ENCODE assay signal across 12 cellular contexts in genomic region chr7:42883950-42884349, GRCh38. TPM values are rescaled to one million over a fixed set of nuclear protein-coding genes. Genes with fewer than 3 reads are reported as not detected.
A peak's percentile ranks its signal among the peaks of the same experiment; 100 is the strongest.
DNase-seq lines count a peak whose midpoint lies in the region; ATAC-seq, FAIRE-seq and TF ChIP-seq lines count a peak whose summit lies in the region.
"Had no signal": no experiment of that assay in that cellular context is flagged by ENCODE, and none has a peak within 500 bp of the region (broad histone marks: within the 10 kb centered on the region; RNA-seq: fewer than 3 reads in every experiment).

No MANE protein-coding gene starts in this region.

- no peak overlapping the region for H3K4me3 ChIP-seq in GM12878
- H3K4me3 ChIP-seq in pancreas, result no peak overlapping the region
- H3K4me3 ChIP-seq: skin epidermis had no signal

- no peaks in the 10 kb centered on the region for H3K9me3 Mint-ChIP-seq in endothelial cell (ENCODE audit: unreplicated experiment)

- no peak overlapping the region for H3K4me3 Mint-ChIP-seq in endothelial cell (ENCODE audit: unreplicated experiment)

- in situ Hi-C loops in GM12878 (cut with MboI), result no loop called here

- WGBS in GM12878 (ENCODE audit: insufficient coverage, insufficient replicate concordance, low lambda C conversion rate, missing lambda C conversion rate), result 51% methylated on average over 6 of the region's 6 CpGs
- WGBS in pancreas, 2 donors, result 89 to 93% methylated on average over 6 of the region's 6 CpGs

- no peaks in the 10 kb centered on the region for H3K79me2 ChIP-seq in GM12878 (ENCODE audit: control insufficient read depth, insufficient read depth, low read length)

- H3K27me3 ChIP-seq in GM12878 (replicated peaks in 1 of 2; ENCODE audit: control insufficient read depth in 2 of 2, insufficient read depth in 2 of 2, low read length in 1 of 2) (peaks cover 0 to 1% of the 10 kb centered on the region in 2 experiments; a peak in 2 of 4 replicates), pancreas (no peaks in the 10 kb centered on the region)

- BruUV-seq in GM12878 (replicated peaks; lab: Mats Ljungman, UMichigan), result no TSS peak

- TF ChIP-seq CTCF in GM12878 (IDR thresholded peaks at IDR 0.05 in 2 of 3, conservative IDR thresholded peaks at IDR 0.05 in 1 of 3; ENCODE audit: control insufficient read depth in 2 of 3, extremely low read depth in 1 of 3, insufficient read depth in 1 of 3, low read depth in 3 of 3, low read length in 3 of 3) (no peak), endothelial cell (IDR thresholded peaks at IDR 0.05; ENCODE audit: unreplicated experiment) (no peak), pancreas (IDR thresholded peaks at IDR 0.05) (no peak)

- SMC1A ChIA-PET in GM12878 (lab: Charles Lee; ENCODE audit: uncharacterized antibody, unreplicated experiment), result no interaction called here

- no peak overlapping the region for H3K9ac ChIP-seq in GM12878 (ENCODE audit: control insufficient read depth, insufficient read depth, low read length)

- H2AFZ ChIP-seq in GM12878 (ENCODE audit: control insufficient read depth, low read depth, low read length), result no peak overlapping the region

- peaks cover 10% of the 10 kb centered on the region for H3K4me1 Mint-ChIP-seq in endothelial cell (ENCODE audit: unreplicated experiment)

- DNase-seq in NCI-H2107 treated with DMSO at 0.1 percent for 48 hours (lab: John Stamatoyannopoulos, UW; ENCODE audit: unreplicated experiment) (peak; percentile 9), NCI-H2107 (lab: John Stamatoyannopoulos, UW) (no peak), HK-2 (ENCODE audit: unreplicated experiment) (peak; percentile 65), GM12878 (ENCODE audit: low read depth, low spot score) (no peak), renal cortical epithelial cell (ENCODE audit: low read depth) (peak; percentile 92), endothelial cell (ENCODE audit: low spot score) (no peak), pancreas (no peak), NCI-H510A treated with DMSO at 0.1 percent for 48 hours (lab: John Stamatoyannopoulos, UW) (no peak)
- DNase-seq: activated T-cell treated with anti-CD3 and anti-CD28 coated beads, Interleukin-2, amount 50 U/mL, for 1 hour; islet precursor cell; KBM-7 had no signal

- CTCF ChIA-PET in GM12878 (lab: Yijun Ruan, JAX), result interaction anchor here (0.6 kb wide), 1 partner anchor 28 kb away, joined by 3 read pairs; no protein-coding TSS in a partner anchor

- H3K27ac ChIP-seq in GM12878 (ENCODE audit: control insufficient read depth, insufficient read depth), result no peak overlapping the region
- H3K27ac ChIP-seq in pancreas, result no peak overlapping the region
- H3K27ac ChIP-seq: skin epidermis had no signal

- RAD21 ChIA-PET in GM12878 (lab: Charles Lee; ENCODE audit: unreplicated experiment), result no interaction called here

- H3K4me1 ChIP-seq in GM12878 (ENCODE audit: control insufficient read depth, insufficient read depth, low read length) (no peaks in the 10 kb centered on the region; the same call in 1 of the 2 replicates), pancreas (peaks cover 5 to 7% (median 7%) of the 10 kb centered on the region in 3 donors)

- FAIRE-seq in GM12878 (lab: Jason Lieb, UNC) (no peak), pancreas (lab: Jason Lieb, UNC) (no peak)

- intact Hi-C loops in GM12878 (cut with micrococcal nuclease; ENCODE audit: unreplicated experiment), result no loop called here
- intact Hi-C loops in pancreas (cut with DNase I), result no loop called here

- TF ChIP-seq RAD21 in GM12878 (IDR thresholded peaks at IDR 0.05; ENCODE audit: insufficient read depth, low read depth, low read length), result no peak

- POLR2A ChIA-PET in GM12878 (lab: Charles Lee), result no interaction called here

- no peaks in the 10 kb centered on the region for H3K36me3 Mint-ChIP-seq in endothelial cell (ENCODE audit: low read depth, unreplicated experiment)

- TF ChIP-seq EP300 in GM12878 (IDR thresholded peaks at IDR 0.05; ENCODE audit: borderline replicate concordance in 1 of 2, control insufficient read depth in 1 of 2, low read depth in 2 of 2, low read length in 2 of 2), result no peak

- no peak overlapping the region for H3K27ac Mint-ChIP-seq in endothelial cell (ENCODE audit: unreplicated experiment)

- H3K36me3 ChIP-seq in GM12878 (ENCODE audit: control insufficient read depth in 2 of 2, insufficient read depth in 2 of 2, low read length in 1 of 2) (no peaks in the 10 kb centered on the region), pancreas (no peaks in the 10 kb centered on the region)

- no peaks in the 10 kb centered on the region for H3K9me3 ChIP-seq in GM12878 (replicated peaks; ENCODE audit: control insufficient read depth, insufficient read depth, low read length)
- no peaks in the 10 kb centered on the region for H3K9me3 ChIP-seq in pancreas

- H4K20me1 ChIP-seq in GM12878 (ENCODE audit: control insufficient read depth, insufficient read depth), result no peaks in the 10 kb centered on the region

- H3K4me2 ChIP-seq in GM12878 (ENCODE audit: control insufficient read depth, insufficient read depth), result no peak overlapping the region

- no peak for TF ChIP-seq POLR2A in GM12878 (IDR thresholded peaks at IDR 0.05; ENCODE audit: low read depth, low read length)

- ATAC-seq in GM12878, result peak; percentile 52
- ATAC-seq in pancreas, result no peak

- H3K27me3 Mint-ChIP-seq in endothelial cell (ENCODE audit: unreplicated experiment), result no peaks in the 10 kb centered on the region

TF ChIP-seq in GM12878, 131 proteins besides CTCF, POLR2A, EP300 and RAD21 (continues in another document):
- TF ChIP-seq HCFC1 (IDR thresholded peaks at IDR 0.05; ENCODE audit: low read length) (no peak), IKZF1 (conservative IDR thresholded peaks at IDR 0.05) (no peak)

RNA-seq across cellular contexts. Expression of gene C7orf25, which starts 27.9 kb away (rescaled TPM):
- 17.2 and 18.2 TPM in 2 replicates for total RNA-seq in GM12878 (2013; cell fraction: nucleolus; rRNA removed)
- total RNA-seq in GM12878 (2014; rRNA removed), result 1.4 and 3.5 TPM in 2 replicates
- total RNA-seq in GM12878 (2014; rRNA removed; fragmentation: Illumina TruSeq; extraction: Trizol), result 1.9 and 2.2 TPM in 2 replicates
- total RNA-seq in GM12878 (2021), result 3.2 and 3.6 TPM in 2 replicates
- 0.49 TPM for polyA plus RNA-seq in GM12878 (2011; ENCODE audit: low read depth)
- 1.0 and 2.0 TPM in 2 replicates for polyA plus RNA-seq in GM12878 (2011; rRNA removed)
- 0.55 and 0.87 TPM in 2 replicates for polyA plus RNA-seq in GM12878 (2011; cell fraction: cytosol; rRNA removed)
- 2.5 and 3.0 TPM in 2 replicates for polyA plus RNA-seq in GM12878 (2011; cell fraction: nucleus; rRNA removed)
- 1.1 and 1.3 TPM in 2 replicates for polyA plus RNA-seq in GM12878 (2012)
- polyA plus RNA-seq in GM12878 (2014; fragmentation: Illumina TruSeq; extraction: Trizol), result 0.98 and 2.0 TPM in 2 replicates
- polyA plus RNA-seq in GM12878 (2014; fragmentation: Nextera tagmentation; extraction: Ambion mirVana), result 1 to 10 TPM in 1 of 2 experiments, under 1 TPM in 1; 0.68 to 1.3 TPM
- 0.63 and 2.6 TPM in 2 replicates for polyA plus RNA-seq in GM12878 (2014; rRNA removed)
- polyA plus RNA-seq in GM12878 (2016; fragmentation: Nextera tagmentation; extraction: Ambion mirVana), result 1 to 10 TPM; 2.0 to 2.7 TPM
- 1.2 and 2.1 TPM in 2 replicates for polyA minus RNA-seq in GM12878 (2011; rRNA and poly(A)+ RNA removed)
- polyA minus RNA-seq in GM12878 (2011; cell fraction: cytosol; rRNA and poly(A)+ RNA removed), result 1.3 TPM in 1 of 2 replicates, not detected in the other
- 5.7 and 9.2 TPM in 2 replicates for polyA minus RNA-seq in GM12878 (2011; cell fraction: nucleus; rRNA and poly(A)+ RNA removed)
- total RNA-seq in renal cortical epithelial cell, result 6.4 and 13.5 TPM in 2 replicates
- total RNA-seq in endothelial cell (ENCODE audit: unreplicated experiment), result 5.0 TPM
- 1 to 10 TPM; 2.7 to 3.9 (median 3.0) TPM for total RNA-seq in pancreas
- polyA plus RNA-seq in pancreas, result 1 to 10 TPM; 2.7 to 3.0 TPM

RNA-seq across cellular contexts. Expression of gene PSMA2, which starts 48.0 kb away (rescaled TPM):
- 47.6 and 50.1 TPM in 2 replicates for total RNA-seq in GM12878 (2013; cell fraction: nucleolus; rRNA removed)
- total RNA-seq in GM12878 (2014; rRNA removed) (129 and 142 TPM in 2 replicates), GM12878 (2014; rRNA removed; fragmentation: Illumina TruSeq; extraction: Trizol) (192 and 195 TPM in 2 replicates), GM12878 (2021) (196 and 211 TPM in 2 replicates), renal cortical epithelial cell (61.6 and 160 TPM in 2 replicates), endothelial cell (ENCODE audit: unreplicated experiment) (103 TPM), pancreas (10 to 100 TPM; 23.1 to 39.7 (median 33.9) TPM)
- 203 TPM for polyA plus RNA-seq in GM12878 (2011; ENCODE audit: low read depth)
- polyA plus RNA-seq in GM12878 (2011; rRNA removed) (438 and 659 TPM in 2 replicates), GM12878 (2014; fragmentation: Illumina TruSeq; extraction: Trizol) (175 and 207 TPM in 2 replicates), GM12878 (2014; fragmentation: Nextera tagmentation; extraction: Ambion mirVana) (1,000 to 10,000 TPM; 1,068 to 1,223 TPM), GM12878 (2014; rRNA removed) (133 and 170 TPM in 2 replicates), GM12878 (2016; fragmentation: Nextera tagmentation; extraction: Ambion mirVana) (100 to 1,000 TPM; 779 to 813 TPM), pancreas (10 to 100 TPM; 29.3 to 59.7 TPM)
- polyA plus RNA-seq in GM12878 (2011; cell fraction: cytosol; rRNA removed), result 136 and 144 TPM in 2 replicates
- 115 TPM in 2 replicates for polyA plus RNA-seq in GM12878 (2011; cell fraction: nucleus; rRNA removed)
- 212 and 255 TPM in 2 replicates for polyA plus RNA-seq in GM12878 (2012)
- 42.9 and 69.9 TPM in 2 replicates for polyA minus RNA-seq in GM12878 (2011; rRNA and poly(A)+ RNA removed)
- 29.3 and 37.7 TPM in 2 replicates for polyA minus RNA-seq in GM12878 (2011; cell fraction: cytosol; rRNA and poly(A)+ RNA removed)
- polyA minus RNA-seq in GM12878 (2011; cell fraction: nucleus; rRNA and poly(A)+ RNA removed), result 15.7 and 23.2 TPM in 2 replicates

RNA-seq across cellular contexts. Expression of gene MRPL32, which starts 48.2 kb away (rescaled TPM):
- total RNA-seq in GM12878 (2013; cell fraction: nucleolus; rRNA removed), result 69.7 and 72.4 TPM in 2 replicates
- total RNA-seq in GM12878 (2014; rRNA removed) (72.0 and 86.3 TPM in 2 replicates), GM12878 (2014; rRNA removed; fragmentation: Illumina TruSeq; extraction: Trizol) (99.7 and 107 TPM in 2 replicates), GM12878 (2021) (65.3 and 66.0 TPM in 2 replicates), renal cortical epithelial cell (71.2 and 103 TPM in 2 replicates), endothelial cell (ENCODE audit: unreplicated experiment) (37.2 TPM), pancreas (10 to 100 TPM; 19.7 to 29.4 (median 25.6) TPM)
- polyA plus RNA-seq in GM12878 (2011; ENCODE audit: low read depth), result 59.8 TPM
- polyA plus RNA-seq in GM12878 (2011; rRNA removed) (101 and 156 TPM in 2 replicates), GM12878 (2014; fragmentation: Illumina TruSeq; extraction: Trizol) (106 and 111 TPM in 2 replicates), GM12878 (2014; fragmentation: Nextera tagmentation; extraction: Ambion mirVana) (100 to 1,000 TPM; 274 to 339 TPM), GM12878 (2014; rRNA removed) (98.9 and 112 TPM in 2 replicates), GM12878 (2016; fragmentation: Nextera tagmentation; extraction: Ambion mirVana) (100 to 1,000 TPM; 134 to 138 TPM), pancreas (10 to 100 TPM; 49.0 to 51.9 TPM)
- 66.7 and 70.1 TPM in 2 replicates for polyA plus RNA-seq in GM12878 (2011; cell fraction: cytosol; rRNA removed)
- polyA plus RNA-seq in GM12878 (2011; cell fraction: nucleus; rRNA removed), result 71.1 and 90.3 TPM in 2 replicates
- polyA plus RNA-seq in GM12878 (2012), result 58.1 and 60.1 TPM in 2 replicates
- 23.3 and 25.7 TPM in 2 replicates for polyA minus RNA-seq in GM12878 (2011; rRNA and poly(A)+ RNA removed)
- polyA minus RNA-seq in GM12878 (2011; cell fraction: cytosol; rRNA and poly(A)+ RNA removed), result 9.1 and 17.3 TPM in 2 replicates
- 14.1 and 14.6 TPM in 2 replicates for polyA minus RNA-seq in GM12878 (2011; cell fraction: nucleus; rRNA and poly(A)+ RNA removed)

Comparison
In these comparisons a context has a peak if more than half of its experiments do, and no peak if none do; other contexts are left out.
1. DNase-seq: peak in NCI-H2107 treated with DMSO at 0.1 percent for 48 hours (single experiment), HK-2 (single experiment) and renal cortical epithelial cell (single experiment); none in NCI-H2107 (single experiment), GM12878 (single experiment), endothelial cell (single experiment), pancreas (0 of 6) and NCI-H510A treated with DMSO at 0.1 percent for 48 hours (single experiment).